27 cellular contexts compared by ENCODE assay signal in the genomic region with DNA sequence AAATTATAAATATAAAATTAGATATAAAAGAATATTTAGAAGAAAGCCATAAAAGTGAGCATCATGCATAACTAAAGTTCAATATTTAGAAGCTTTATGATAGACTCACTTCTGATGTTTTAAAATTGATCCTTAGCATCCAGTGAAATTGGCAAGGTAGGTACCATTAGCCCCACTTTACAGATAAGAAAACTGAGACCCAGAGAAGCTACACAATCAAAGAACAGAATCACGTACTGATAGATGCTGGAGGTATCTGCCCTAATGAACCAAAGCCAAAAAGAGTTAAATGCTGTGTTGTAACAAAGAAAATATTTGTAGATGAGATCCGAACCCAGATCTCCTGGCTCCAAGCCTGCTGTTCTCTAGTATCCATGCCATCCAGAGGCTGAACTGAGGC.
"Had no signal": no experiment of that assay in that cellular context is flagged by ENCODE, and none has a peak within 500 bp of the region (broad histone marks: within the 10 kb centered on the region; RNA-seq: fewer than 3 reads in every experiment).

No MANE protein-coding gene starts in this region.

- H3K27me3 ChIP-seq: colonic mucosa, dorsolateral prefrontal cortex, esophagus muscularis mucosa, esophagus squamous epithelium, gastrocnemius medialis, gastroesophageal sphincter, heart left ventricle, heart right ventricle had no signal

- H3K27ac ChIP-seq: colonic mucosa, coronary artery, epithelial cell of prostate, esophagus muscularis mucosa, esophagus squamous epithelium, foreskin keratinocyte, gastrocnemius medialis, gastroesophageal sphincter, heart left ventricle, heart right ventricle had no signal

- H3K9me3 ChIP-seq: colonic mucosa, esophagus muscularis mucosa, esophagus squamous epithelium, gastrocnemius medialis, gastroesophageal sphincter, heart left ventricle, heart right ventricle had no signal

- FAIRE-seq: colon, endometrium, endothelial cell of umbilical vein, frontal cortex had no signal

- H3K36me3 ChIP-seq: colonic mucosa, esophagus muscularis mucosa, esophagus squamous epithelium, gastrocnemius medialis, gastroesophageal sphincter, heart left ventricle, heart right ventricle had no signal

- DNase-seq: colonic mucosa; cortex of kidney; dermis blood vessel endothelial cell; dorsolateral prefrontal cortex; effector CD4-positive, alpha-beta T cell; effector CD8-positive, alpha-beta T cell; effector memory CD4-positive, alpha-beta T cell; effector memory CD8-positive, alpha-beta T cell; endodermal cell; erythroblast; esophagus squamous epithelium; foreskin fibroblast; foreskin keratinocyte; foreskin melanocyte; gastrocnemius medialis; glutamatergic neuron; heart left ventricle; heart right ventricle had no signal

- H3K4me3 ChIP-seq: colonic mucosa, coronary artery, dorsolateral prefrontal cortex, esophagus muscularis mucosa, esophagus squamous epithelium, gastrocnemius medialis, gastroesophageal sphincter, heart left ventricle, heart right ventricle had no signal

- H3K4me1 ChIP-seq: colonic mucosa, esophagus muscularis mucosa, foreskin keratinocyte, gastrocnemius medialis, gastroesophageal sphincter, heart right ventricle had no signal

- ATAC-seq: effector memory CD8-positive, alpha-beta T cell; esophagus mucosa; foreskin keratinocyte; gastrocnemius medialis; gastroesophageal sphincter; heart left ventricle; heart right ventricle had no signal
